ENCODE assay signal across 9 cellular contexts in genomic region chr5:6582507-6583048, GRCh38. TPM values are rescaled to one million over a fixed set of nuclear protein-coding genes. Genes with fewer than 3 reads are reported as not detected.
DNase-seq lines count a peak whose midpoint lies in the region; ATAC-seq and TF ChIP-seq lines count a peak whose summit lies in the region.
"Had no signal": no experiment of that assay in that cellular context is flagged by ENCODE, and none has a peak within 500 bp of the region (broad histone marks: within the 10 kb centered on the region; RNA-seq: fewer than 3 reads in every experiment).

No MANE protein-coding gene starts in this region.

- H2AFZ ChIP-seq in parathyroid adenoma: peak overlapping the region; percentile 67

- ATAC-seq in gastroesophageal sphincter: peak; percentile 31
- no peak for ATAC-seq in HG02588 (IDR thresholded peaks at IDR 0.05; ENCODE audit: unreplicated experiment)

- DNase-seq in BJ (ENCODE audit: low read depth): no peak
- peak; percentile 86 for DNase-seq in NCI-H146 (lab: John Stamatoyannopoulos, UW)
- no peak for DNase-seq in SKM-1 treated with dmso at 0.1 percent for 144 hours (lab: John Stamatoyannopoulos, UW; ENCODE audit: unreplicated experiment)
- no peak for DNase-seq in stimulated activated CD4-positive, alpha-beta T cell treated with anti-CD3 and anti-CD28 coated beads, Interleukin-4, amount 100 ng/mL, for 1 hour
- DNase-seq in erythroblast (lab: John Stamatoyannopoulos, UW): no peak
- DNase-seq: KBM-7 had no signal

- peaks cover 0 to 18% (median 5%) of the 10 kb centered on the region in 3 donors for H3K4me1 ChIP-seq in gastroesophageal sphincter
- peaks cover 2% of the 10 kb centered on the region for H3K4me1 ChIP-seq in parathyroid adenoma

- no peak overlapping the region for H3K9ac ChIP-seq in parathyroid adenoma

- H3K4me3 ChIP-seq in BJ (ENCODE audit: low read depth, low read length) (peak overlapping the region; percentile 18), gastroesophageal sphincter (peak overlapping the region in 1 of 2 donors; percentile 57), parathyroid adenoma (ENCODE audit: low read depth, low read length) (no peak overlapping the region)

- H3K27ac ChIP-seq in gastroesophageal sphincter (peak overlapping the region in 1 of 4 donors; percentile 58), parathyroid adenoma (no peak overlapping the region)

- CTCF ChIA-PET in BJ (lab: Yijun Ruan, JAX): interaction anchor here (0.7 to 1.6 kb wide), 7 partner anchors 9 to 1091 kb away, joined by 3 to 11 read pairs (median 3); no protein-coding TSS in a partner anchor

- H3K36me3 ChIP-seq in BJ (ENCODE audit: control insufficient read depth, insufficient read depth, low read length) (no peaks in the 10 kb centered on the region), gastroesophageal sphincter (no peaks in the 10 kb centered on the region), parathyroid adenoma (ENCODE audit: control insufficient read depth, insufficient read depth, low read length) (no peaks in the 10 kb centered on the region)

- TF ChIP-seq CTCF in BJ (IDR thresholded peaks at IDR 0.05; ENCODE audit: insufficient read depth, low read depth, low read length) (no peak), gastroesophageal sphincter (IDR thresholded peaks at IDR 0.05) (no peak), parathyroid adenoma (IDR thresholded peaks at IDR 0.05) (no peak)

- no peaks in the 10 kb centered on the region for H3K79me2 ChIP-seq in parathyroid adenoma

- WGBS in gastroesophageal sphincter (ENCODE audit: low coverage in 1 of 2), 2 donors: 77% methylated on average over 4 of the region's 30 CpGs; no CpG with 5 or more reads in 1 of the 2 donors

- no peaks in the 10 kb centered on the region for H3K9me3 ChIP-seq in gastroesophageal sphincter
- no peaks in the 10 kb centered on the region for H3K9me3 ChIP-seq in parathyroid adenoma (ENCODE audit: control insufficient read depth, low read length)

- H3K27me3 ChIP-seq in BJ (ENCODE audit: control insufficient read depth, insufficient read depth, low read length) (peaks cover 20% of the 10 kb centered on the region), gastroesophageal sphincter (peaks cover 18% of the 10 kb centered on the region), parathyroid adenoma (ENCODE audit: control insufficient read depth, insufficient read depth, low read length) (no peaks in the 10 kb centered on the region)

- POLR2A ChIA-PET in BJ (lab: Charles Lee): no interaction called here

- TF ChIP-seq POLR2A in gastroesophageal sphincter (IDR thresholded peaks at IDR 0.05) (no peak), erythroblast (IDR thresholded peaks at IDR 0.05; ENCODE audit: low read length) (no peak)

- TF ChIP-seq EP300 in gastroesophageal sphincter (IDR thresholded peaks at IDR 0.05): no peak

- peak overlapping the region; percentile 54 for H3K4me2 ChIP-seq in parathyroid adenoma (ENCODE audit: low read length)

RNA-seq across cellular contexts. Expression of gene NSUN2, which starts 50.3 kb away (rescaled TPM):
- polyA plus RNA-seq in BJ (2011; rRNA removed): 31.2 and 35.3 TPM in 2 replicates
- polyA minus RNA-seq in BJ (2011; rRNA and poly(A)+ RNA removed): 21.2 and 22.7 TPM in 2 replicates
- total RNA-seq in gastroesophageal sphincter: 10 to 100 TPM; 34.0 to 50.3 (median 43.6) TPM

RNA-seq across cellular contexts. Expression of gene SRD5A1, which starts 50.7 kb away (rescaled TPM):
- 18.7 and 20.9 TPM in 2 replicates for polyA plus RNA-seq in BJ (2011; rRNA removed)
- polyA minus RNA-seq in BJ (2011; rRNA and poly(A)+ RNA removed): 6.2 and 7.6 TPM in 2 replicates
- total RNA-seq in gastroesophageal sphincter: 1 to 10 TPM; 2.2 to 5.6 (median 3.4) TPM
